Comparison of ENCODE assay signal across 8 cellular contexts in genomic region chr3:129398803-129399144, GRCh38. TPM values are rescaled to one million over a fixed set of nuclear protein-coding genes. Genes with fewer than 3 reads are reported as not detected.
A peak's percentile ranks its signal among the peaks of the same experiment; 100 is the strongest.
DNase-seq lines count a peak whose midpoint lies in the region; ATAC-seq and TF ChIP-seq lines count a peak whose summit lies in the region.

No MANE protein-coding gene starts in this region.

- H3K36me3 ChIP-seq in brain microvascular endothelial cell (replicated peaks): no peaks in the 10 kb centered on the region

- intact Hi-C loops in left colon (cut with DNase I, micrococcal nuclease): no loop called here

- TF ChIP-seq CTCF in brain microvascular endothelial cell (IDR thresholded peaks at IDR 0.05; ENCODE audit: low read depth, low read length, missing control alignments): no peak

- H3K27ac ChIP-seq in brain microvascular endothelial cell: peak overlapping the region; percentile 95

- DNase-seq in AG08395 (ENCODE audit: low spot score): peak; percentile 39
- DNase-seq in NCI-H82 treated with DMSO at 0.1 percent for 48 hours (lab: John Stamatoyannopoulos, UW; ENCODE audit: unreplicated experiment): peak; percentile 39
- no peak for DNase-seq in brain microvascular endothelial cell
- DNase-seq in left colon: peak; percentile 26 to 34
- DNase-seq in stimulated activated naive CD8-positive, alpha-beta T cell treated with anti-CD3 and anti-CD28 coated beads, Interleukin-15, Interleukin-2, amounts not matched to agents 100 U/mL and 50 U/mL, for 24 hours: peak; percentile 23
- DNase-seq in kidney glomerular epithelial cell (lab: John Stamatoyannopoulos, UW): no peak

- H3K4me3 ChIP-seq in brain microvascular endothelial cell (ENCODE audit: low read depth, low read length): peak overlapping the region; percentile 84

- ATAC-seq in GM19397 (IDR thresholded peaks at IDR 0.05; ENCODE audit: unreplicated experiment): peak; percentile 13
- ATAC-seq in left colon: peak; percentile 58
- no peak for ATAC-seq in stimulated activated naive CD8-positive, alpha-beta T cell treated with anti-CD3 and anti-CD28 coated beads, Interleukin-15, Interleukin-2, amounts not matched to agents 100 U/mL and 50 U/mL, for 24 hours
- no peak for ATAC-seq in HG02884 (IDR thresholded peaks at IDR 0.05; ENCODE audit: unreplicated experiment)

- in situ Hi-C loops in brain microvascular endothelial cell (cut with HindIII; ENCODE audit: low pct_ligation_motif_present, low sequenced_read_pairs): no loop called here

- no peaks in the 10 kb centered on the region for H3K27me3 ChIP-seq in brain microvascular endothelial cell (replicated peaks)

RNA-seq across cellular contexts. Expression of gene EFCAB12, which starts 29.7 kb away (rescaled TPM):
- total RNA-seq in left colon: under 1 TPM; 0.56 to 0.58 TPM

RNA-seq across cellular contexts. Expression of gene MBD4, which starts 41.0 kb away (rescaled TPM):
- 10 to 100 TPM; 21.8 to 23.6 TPM for total RNA-seq in left colon

RNA-seq across cellular contexts. Expression of gene IFT122, which starts 41.2 kb away (rescaled TPM):
- total RNA-seq in left colon: 10 to 100 TPM; 18.8 to 21.6 TPM

Comparison
In these comparisons a context has a peak if more than half of its experiments do, and no peak if none do; other contexts are left out.
1. DNase-seq: peak in AG08395 (single experiment), NCI-H82 treated with DMSO at 0.1 percent for 48 hours (single experiment), left colon (2 of 2) and stimulated activated naive CD8-positive, alpha-beta T cell treated with anti-CD3 and anti-CD28 coated beads, Interleukin-15, Interleukin-2, amounts not matched to agents 100 U/mL and 50 U/mL, for 24 hours (single experiment); none in brain microvascular endothelial cell (single experiment) and kidney glomerular epithelial cell (single experiment).
2. ATAC-seq: peak in GM19397 (single experiment) and left colon (single experiment); none in stimulated activated naive CD8-positive, alpha-beta T cell treated with anti-CD3 and anti-CD28 coated beads, Interleukin-15, Interleukin-2, amounts not matched to agents 100 U/mL and 50 U/mL, for 24 hours (single experiment) and HG02884 (single experiment).